8 cellular contexts compared by ENCODE assay signal in the genomic region with DNA sequence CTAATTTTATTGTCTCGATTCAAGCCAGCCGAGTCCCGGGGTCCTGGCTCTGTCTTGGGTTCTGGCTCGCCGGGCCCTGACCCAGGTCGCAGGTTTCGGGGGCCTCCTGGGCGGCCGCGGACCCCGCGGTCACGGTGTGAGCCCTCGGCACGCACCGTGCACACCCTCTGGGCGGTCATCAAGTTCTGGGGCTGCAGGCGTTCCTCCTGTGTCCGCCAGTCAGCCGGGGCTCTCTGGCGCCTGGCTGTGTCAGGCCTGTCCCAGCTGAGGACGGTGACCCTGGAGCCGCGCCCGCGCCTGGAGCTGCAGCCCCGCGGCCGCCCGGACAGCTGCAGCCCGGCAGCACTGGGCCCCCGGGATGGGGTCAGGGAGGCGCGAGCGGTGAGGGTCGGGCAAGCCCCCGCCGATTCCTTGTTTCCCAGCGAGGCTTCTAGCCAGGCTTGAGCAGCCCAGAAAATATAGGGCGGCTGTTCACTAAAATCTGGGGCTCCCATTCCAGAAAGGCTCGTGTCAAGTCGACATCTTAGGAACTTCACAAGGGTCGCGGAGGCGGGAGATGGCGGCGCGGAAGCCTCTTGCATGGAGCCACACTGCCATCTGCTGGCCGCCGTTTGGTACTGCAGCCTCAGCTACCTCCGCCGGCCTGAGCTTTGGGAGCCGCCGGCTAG. TPM values are rescaled to one million over a fixed set of nuclear protein-coding genes. Genes with fewer than 3 reads are reported as not detected.
DNase-seq lines count a peak whose midpoint lies in the region; ATAC-seq and FAIRE-seq lines count a peak whose summit lies in the region.

No MANE protein-coding gene starts in this region.

- peaks cover 0 to 8% (median 0%) of the 10 kb centered on the region in 7 donors for H3K9me3 Mint-ChIP-seq in CD4-positive, CD25-positive, alpha-beta regulatory T cell

- H3K36me3 ChIP-seq in CD4-positive, CD25-positive, alpha-beta regulatory T cell (ENCODE audit: control insufficient read depth, insufficient read depth, low read length): no peaks in the 10 kb centered on the region
- H3K36me3 ChIP-seq in Karpas-422 (ENCODE audit: insufficient read depth, low read length) (no peaks in the 10 kb centered on the region), SJCRH30 (no peaks in the 10 kb centered on the region)

- H3K27me3 Mint-ChIP-seq in CD4-positive, CD25-positive, alpha-beta regulatory T cell: peaks cover 94% of the 10 kb centered on the region

- no peaks in the 10 kb centered on the region for H3K9me3 ChIP-seq in CD4-positive, CD25-positive, alpha-beta regulatory T cell (ENCODE audit: control insufficient read depth in 2 of 2, low read length in 2 of 2)
- H3K9me3 ChIP-seq in Karpas-422 (ENCODE audit: low read length) (no peaks in the 10 kb centered on the region), SJCRH30 (replicated peaks) (no peaks in the 10 kb centered on the region)

- ATAC-seq in CD4-positive, CD25-positive, alpha-beta regulatory T cell (ENCODE audit: low read depth in 2 of 2): peak; percentile 80 to 81
- ATAC-seq in GM19452 (IDR thresholded peaks at IDR 0.05; ENCODE audit: unreplicated experiment): peak; percentile 66

- no peaks in the 10 kb centered on the region for H3K79me2 ChIP-seq in Karpas-422 (ENCODE audit: low read length)

- no peaks in the 10 kb centered on the region for H4K20me1 ChIP-seq in Karpas-422 (ENCODE audit: insufficient read depth, low read depth, low read length)

- peak overlapping the region; percentile 100 for H3K4me2 ChIP-seq in Karpas-422 (ENCODE audit: low read depth, low read length, poor library complexity, severe bottlenecking)

- peaks cover 46% of the 10 kb centered on the region for H3K4me1 ChIP-seq in CD4-positive, CD25-positive, alpha-beta regulatory T cell (ENCODE audit: control insufficient read depth, insufficient read depth, low read length, poor library complexity, severe bottlenecking)
- peaks cover 33% of the 10 kb centered on the region for H3K4me1 ChIP-seq in Karpas-422 (ENCODE audit: low read length)
- H3K4me1 ChIP-seq in SJCRH30: peaks cover 3% of the 10 kb centered on the region; the same call in 1 of the 2 replicates

- DNase-seq in CD4-positive, CD25-positive, alpha-beta regulatory T cell: peak; percentile 71 to 81 (median 79)
- peak; percentile 95 for DNase-seq in Karpas-422
- peak; percentile 92 to 95 for DNase-seq in SJCRH30
- peak; percentile 86 for DNase-seq in activated gamma-delta T cell treated with Interleukin-2 at 50 U/mL for 16 hours
- peak; percentile 91 to 93 for DNase-seq in frontal cortex (ENCODE audit: low spot score in 2 of 2)
- DNase-seq in nucleus accumbens (lab: John Stamatoyannopoulos, UW): peak in 54 of 56 donors; percentile 6 to 90 (median 62)
- peak in 48 of 49 donors; percentile 11 to 87 (median 62) for DNase-seq in substantia nigra (lab: John Stamatoyannopoulos, UW)

- peak overlapping the region; percentile 100 for H2AFZ ChIP-seq in Karpas-422 (ENCODE audit: low read length)

- H3K4me3 ChIP-seq in CD4-positive, CD25-positive, alpha-beta regulatory T cell (ENCODE audit: low read depth, low read length): peak overlapping the region; percentile 61
- peak overlapping the region; percentile 85 for H3K4me3 ChIP-seq in Karpas-422 (ENCODE audit: low read length)
- peak overlapping the region; percentile 77 for H3K4me3 ChIP-seq in SJCRH30

- H3K9ac ChIP-seq in Karpas-422 (ENCODE audit: low read length): peak overlapping the region; percentile 74

- peak overlapping the region; percentile 82 to 91 (median 86) for H3K4me3 Mint-ChIP-seq in CD4-positive, CD25-positive, alpha-beta regulatory T cell

- H3K36me3 Mint-ChIP-seq in CD4-positive, CD25-positive, alpha-beta regulatory T cell: peaks cover 3% of the 10 kb centered on the region

- H3K27ac ChIP-seq in CD4-positive, CD25-positive, alpha-beta regulatory T cell (ENCODE audit: insufficient read depth, low read length, poor library complexity, severe bottlenecking): no peak overlapping the region
- no peak overlapping the region for H3K27ac ChIP-seq in Karpas-422 (ENCODE audit: low read length)
- peak overlapping the region; percentile 95 for H3K27ac ChIP-seq in SJCRH30
- H3K27ac ChIP-seq in substantia nigra (ENCODE audit: low read depth, low read length, poor library complexity, severe bottlenecking): peak overlapping the region; percentile 17

- H3K9me2 ChIP-seq in Karpas-422 (replicated peaks; ENCODE audit: insufficient read depth, low read length): no peaks in the 10 kb centered on the region

- peaks cover 4 to 47% (median 21%) of the 10 kb centered on the region in 4 donors for H3K4me1 Mint-ChIP-seq in CD4-positive, CD25-positive, alpha-beta regulatory T cell

- H3K27me3 ChIP-seq in CD4-positive, CD25-positive, alpha-beta regulatory T cell (ENCODE audit: control insufficient read depth, insufficient read depth, low read length): peaks cover 46% of the 10 kb centered on the region
- H3K27me3 ChIP-seq in Karpas-422 (ENCODE audit: low read length) (no peaks in the 10 kb centered on the region), SJCRH30 (no peaks in the 10 kb centered on the region)

- H3K27ac Mint-ChIP-seq in CD4-positive, CD25-positive, alpha-beta regulatory T cell: peak overlapping the region in 1 of 3 donors; percentile 45

- no peak for FAIRE-seq in frontal cortex (lab: Jason Lieb, UNC)

RNA-seq across cellular contexts. Expression of a gene that starts 4.2 kb away (rescaled TPM):
- total RNA-seq in CD4-positive, CD25-positive, alpha-beta regulatory T cell: not detected
- polyA plus RNA-seq in CD4-positive, CD25-positive, alpha-beta regulatory T cell: not detected
- total RNA-seq in Karpas-422 (2014; rRNA removed; shearing (Covaris generic); ENCODE audit: low replicate concordance): 7.5 and 10.2 TPM in 2 replicates
- 38.6 and 40.4 TPM in 2 replicates for total RNA-seq in SJCRH30 (2014; rRNA removed; shearing (Covaris generic))
- not detected for total RNA-seq in frontal cortex

RNA-seq across cellular contexts. Expression of a gene that starts 4.7 kb away (rescaled TPM):
- total RNA-seq in CD4-positive, CD25-positive, alpha-beta regulatory T cell: 1.1 TPM
- polyA plus RNA-seq in CD4-positive, CD25-positive, alpha-beta regulatory T cell: under 1 TPM in 1 of 4 donors, not detected in 3; 0.20 TPM
- not detected in 2 replicates for total RNA-seq in Karpas-422 (2014; rRNA removed; shearing (Covaris generic); ENCODE audit: low replicate concordance)
- total RNA-seq in SJCRH30 (2014; rRNA removed; shearing (Covaris generic)): 0.10 and 0.30 TPM in 2 replicates
- not detected for total RNA-seq in frontal cortex

RNA-seq across cellular contexts. Expression of a gene that starts 8.3 kb away (rescaled TPM):
- not detected for total RNA-seq in CD4-positive, CD25-positive, alpha-beta regulatory T cell
- under 1 TPM in 1 of 4 donors, not detected in 3; 0.13 TPM for polyA plus RNA-seq in CD4-positive, CD25-positive, alpha-beta regulatory T cell
- 1.3 TPM in 2 replicates for total RNA-seq in Karpas-422 (2014; rRNA removed; shearing (Covaris generic); ENCODE audit: low replicate concordance)
- 12.0 and 12.2 TPM in 2 replicates for total RNA-seq in SJCRH30 (2014; rRNA removed; shearing (Covaris generic))
- total RNA-seq in frontal cortex: not detected

RNA-seq across cellular contexts. Expression of a gene that starts 13.1 kb away (rescaled TPM):
- not detected for total RNA-seq in CD4-positive, CD25-positive, alpha-beta regulatory T cell
- polyA plus RNA-seq in CD4-positive, CD25-positive, alpha-beta regulatory T cell: not detected
- 3.4 and 8.4 TPM in 2 replicates for total RNA-seq in Karpas-422 (2014; rRNA removed; shearing (Covaris generic); ENCODE audit: low replicate concordance)
- total RNA-seq in SJCRH30 (2014; rRNA removed; shearing (Covaris generic)): 3.8 and 4.6 TPM in 2 replicates
- not detected for total RNA-seq in frontal cortex

RNA-seq across cellular contexts. Expression of a gene that starts 13.4 kb away (rescaled TPM):
- total RNA-seq in CD4-positive, CD25-positive, alpha-beta regulatory T cell: 0.35 TPM
- not detected for polyA plus RNA-seq in CD4-positive, CD25-positive, alpha-beta regulatory T cell
- not detected in 2 replicates for total RNA-seq in Karpas-422 (2014; rRNA removed; shearing (Covaris generic); ENCODE audit: low replicate concordance)
- total RNA-seq in SJCRH30 (2014; rRNA removed; shearing (Covaris generic)): 16.2 and 17.2 TPM in 2 replicates
- total RNA-seq in frontal cortex: not detected

Comparison
In these comparisons a context has a peak if more than half of its experiments do, and no peak if none do; other contexts are left out.
1. H3K27ac ChIP-seq: peak in SJCRH30 (single experiment) and substantia nigra (single experiment); none in CD4-positive, CD25-positive, alpha-beta regulatory T cell (single experiment) and Karpas-422 (single experiment).
2. Peak in every context shown above with its lines, with median percentiles within 50 percentile points of each other: DNase-seq and H3K4me3 ChIP-seq.